Comparison of ENCODE assay signal across 29 cellular contexts in the genomic region with DNA sequence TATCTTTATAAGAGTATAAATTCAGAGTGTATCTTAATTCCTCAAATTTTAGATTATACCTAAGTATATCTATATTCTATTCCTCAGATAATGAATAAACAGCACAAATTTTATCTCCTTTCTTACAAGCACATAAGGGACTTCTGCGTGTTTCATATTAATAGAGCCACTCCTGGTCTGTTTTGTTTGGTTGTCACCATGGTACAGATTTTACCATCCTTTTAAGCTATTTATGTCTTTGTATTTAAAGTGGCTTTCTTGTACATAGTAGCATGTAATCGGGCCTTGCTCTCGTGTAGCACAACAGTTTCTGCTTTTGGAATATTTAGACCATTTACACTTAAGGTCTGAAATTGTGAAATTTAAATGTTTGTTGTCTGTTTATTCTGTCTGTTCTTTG.
"Had no signal": no experiment of that assay in that cellular context is flagged by ENCODE, and none has a peak within 500 bp of the region (broad histone marks: within the 10 kb centered on the region; RNA-seq: fewer than 3 reads in every experiment).

No MANE protein-coding gene starts in this region.

- H3K4me3 ChIP-seq: adrenal gland, body of pancreas, breast epithelium, PC-9, SJCRH30, SK-N-MC had no signal

- H3K36me3 ChIP-seq: breast epithelium had no signal

- H3K27ac ChIP-seq: adrenal gland, body of pancreas, breast epithelium, PC-9, RWPE1, SJCRH30, SK-N-MC, WERI-Rb-1 had no signal

- DNase-seq: activated CD4-positive, alpha-beta memory T cell treated with anti-CD3 and anti-CD28 coated beads, Interleukin-2, amount 10 ng/mL, durations not matched to agents 7 days and 5 days; activated CD4-positive, alpha-beta T cell treated with anti-CD3 and anti-CD28 coated beads for 1 hour; activated CD4-positive, alpha-beta T cell treated with anti-CD3 and anti-CD28 coated beads for 48 hours; activated CD4-positive, CD25-positive, alpha-beta regulatory T cell; activated gamma-delta T cell treated with Interleukin-2 at 50 U/mL for 16 hours; activated naive CD4-positive, alpha-beta T cell treated with anti-CD3 and anti-CD28 coated beads for 36 hours; activated T-cell treated with anti-CD3 and anti-CD28 coated beads, Interleukin-2, amount 50 U/mL, for 1 hour; adrenal gland; body of pancreas; caudate nucleus; cerebellar nuclear complex; Karpas-422; KBM-7; NCI-H1048; NCI-H1105 treated with DMSO at 0.1 percent for 48 hours; NCI-H146; NCI-H187; NCI-H2029 treated with DMSO at 0.1 percent for 48 hours; NCI-H345; NCI-H524 treated with DMSO at 0.1 percent for 48 hours; SHP77; SJCRH30; T1000; WERI-Rb-1 had no signal

- H3K9me3 ChIP-seq: adrenal gland, body of pancreas, breast epithelium, SJCRH30 had no signal

- H3K27me3 ChIP-seq: adrenal gland, body of pancreas, breast epithelium, SJCRH30 had no signal

- H3K4me1 ChIP-seq: adrenal gland, body of pancreas, breast epithelium, SJCRH30 had no signal

- ATAC-seq: activated naive CD4-positive, alpha-beta T cell treated with anti-CD3 and anti-CD28 coated beads, Interleukin-2, amount 50 U/mL, for 72 hours; body of pancreas had no signal
